1 cellular context compared by ENCODE assay signal in genomic region chr7:151752816-151753600, GRCh38.
TF ChIP-seq lines count a peak whose summit lies in the region.

No MANE protein-coding gene starts in this region.

TF ChIP-seq in HepG2, 621 proteins besides CTCF, POLR2A, EP300 and RAD21 (continued from another document):
- TF ChIP-seq, protein P1, sequence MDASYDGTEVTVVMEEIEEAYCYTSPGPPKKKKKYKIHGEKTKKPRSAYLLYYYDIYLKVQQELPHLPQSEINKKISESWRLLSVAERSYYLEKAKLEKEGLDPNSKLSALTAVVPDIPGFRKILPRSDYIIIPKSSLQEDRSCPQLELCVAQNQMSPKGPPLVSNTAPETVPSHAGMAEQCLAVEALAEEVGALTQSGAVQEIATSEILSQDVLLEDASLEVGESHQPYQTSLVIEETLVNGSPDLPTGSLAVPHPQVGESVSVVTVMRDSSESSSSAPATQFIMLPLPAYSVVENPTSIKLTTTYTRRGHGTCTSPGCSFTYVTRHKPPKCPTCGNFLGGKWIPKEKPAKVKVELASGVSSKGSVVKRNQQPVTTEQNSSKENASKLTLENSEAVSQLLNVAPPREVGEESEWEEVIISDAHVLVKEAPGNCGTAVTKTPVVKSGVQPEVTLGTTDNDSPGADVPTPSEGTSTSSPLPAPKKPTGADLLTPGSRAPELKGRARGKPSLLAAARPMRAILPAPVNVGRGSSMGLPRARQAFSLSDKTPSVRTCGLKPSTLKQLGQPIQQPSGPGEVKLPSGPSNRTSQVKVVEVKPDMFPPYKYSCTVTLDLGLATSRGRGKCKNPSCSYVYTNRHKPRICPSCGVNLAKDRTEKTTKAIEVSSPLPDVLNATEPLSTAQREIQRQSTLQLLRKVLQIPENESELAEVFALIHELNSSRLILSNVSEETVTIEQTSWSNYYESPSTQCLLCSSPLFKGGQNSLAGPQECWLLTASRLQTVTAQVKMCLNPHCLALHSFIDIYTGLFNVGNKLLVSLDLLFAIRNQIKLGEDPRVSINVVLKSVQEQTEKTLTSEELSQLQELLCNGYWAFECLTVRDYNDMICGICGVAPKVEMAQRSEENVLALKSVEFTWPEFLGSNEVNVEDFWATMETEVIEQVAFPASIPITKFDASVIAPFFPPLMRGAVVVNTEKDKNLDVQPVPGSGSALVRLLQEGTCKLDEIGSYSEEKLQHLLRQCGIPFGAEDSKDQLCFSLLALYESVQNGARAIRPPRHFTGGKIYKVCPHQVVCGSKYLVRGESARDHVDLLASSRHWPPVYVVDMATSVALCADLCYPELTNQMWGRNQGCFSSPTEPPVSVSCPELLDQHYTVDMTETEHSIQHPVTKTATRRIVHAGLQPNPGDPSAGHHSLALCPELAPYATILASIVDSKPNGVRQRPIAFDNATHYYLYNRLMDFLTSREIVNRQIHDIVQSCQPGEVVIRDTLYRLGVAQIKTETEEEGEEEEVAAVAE (CRISPR knock-in tag; IDR thresholded peaks at IDR 0.05; ENCODE audit: borderline replicate concordance): no peak
- TF ChIP-seq STAG1 (CRISPR knock-in tag; IDR thresholded peaks at IDR 0.05) (no peak), ZNF616 (CRISPR knock-in tag; IDR thresholded peaks at IDR 0.05; ENCODE audit: low read depth) (no peak), WIZ (CRISPR knock-in tag; IDR thresholded peaks at IDR 0.05) (no peak)
TF ChIP-seq in HepG2: peak in this region for 0.
